Comparison of ENCODE assay signal across 14 cellular contexts in genomic region chr15:68272797-68273271, GRCh38. TPM values are rescaled to one million over a fixed set of nuclear protein-coding genes. Genes with fewer than 3 reads are reported as not detected.
DNase-seq lines count a peak whose midpoint lies in the region; ATAC-seq and TF ChIP-seq lines count a peak whose summit lies in the region.
"Had no signal": no experiment of that assay in that cellular context is flagged by ENCODE, and none has a peak within 500 bp of the region (broad histone marks: within the 10 kb centered on the region; RNA-seq: fewer than 3 reads in every experiment).

No MANE protein-coding gene starts in this region.

- peaks cover 62% of the 10 kb centered on the region for H3K4me1 Mint-ChIP-seq in MCF 10A (ENCODE audit: insufficient read depth, unreplicated experiment)

- H3K27me3 Mint-ChIP-seq in MCF 10A (ENCODE audit: insufficient read depth, unreplicated experiment), result no peaks in the 10 kb centered on the region

- no peak overlapping the region for H3K4me3 ChIP-seq in HFF-Myc (replicated peaks; ENCODE audit: low read depth, low read length)
- no peak overlapping the region for H3K4me3 ChIP-seq in suprapubic skin
- no peak overlapping the region for H3K4me3 ChIP-seq in Peyer's patch

- H3K4me1 ChIP-seq in suprapubic skin (peaks cover 68% of the 10 kb centered on the region), Peyer's patch (peaks cover 0 to 11% (median 0%) of the 10 kb centered on the region in 4 donors)

- TF ChIP-seq CTCF in HFF-Myc (IDR thresholded peaks at IDR 0.05; ENCODE audit: low read depth, low read length, missing control alignments) (no peak), MCF 10A (IDR thresholded peaks at IDR 0.05; ENCODE audit: unreplicated experiment) (no peak), suprapubic skin (IDR thresholded peaks at IDR 0.05) (no peak), Peyer's patch (IDR thresholded peaks at IDR 0.05) (no peak)

- ATAC-seq in HG02885 (IDR thresholded peaks at IDR 0.05; ENCODE audit: poor library complexity, unreplicated experiment), result no peak
- no peak for ATAC-seq in GM19467 (IDR thresholded peaks at IDR 0.05; ENCODE audit: unreplicated experiment)

- no peaks in the 10 kb centered on the region for H3K27me3 ChIP-seq in suprapubic skin
- H3K27me3 ChIP-seq in Peyer's patch, result no peaks in the 10 kb centered on the region

- no TSS peak for BruUV-seq in MCF 10A (replicated peaks; lab: Mats Ljungman, UMichigan)

- H3K27ac ChIP-seq in suprapubic skin (peak overlapping the region; percentile 98), Peyer's patch (peak overlapping the region in 2 of 4 donors; percentile 36 to 56)
- H3K27ac ChIP-seq: WERI-Rb-1 had no signal

- peaks cover 6% of the 10 kb centered on the region for H3K36me3 Mint-ChIP-seq in MCF 10A (ENCODE audit: insufficient read depth, unreplicated experiment)

- H3K36me3 ChIP-seq in suprapubic skin (no peaks in the 10 kb centered on the region), Peyer's patch (no peaks in the 10 kb centered on the region)

- DNase-seq in HFF-Myc (ENCODE audit: extremely low read depth, low read depth) (peak; percentile 63), MCF 10A (ENCODE audit: unreplicated experiment) (peak; percentile 80), hepatic stellate cell (ENCODE audit: low spot score) (peak; percentile 54), suprapubic skin (ENCODE audit: low spot score in 2 of 2) (no peak), Peyer's patch (no peak), NCI-H2029 (lab: John Stamatoyannopoulos, UW) (no peak)
- DNase-seq: activated effector memory CD4-positive, alpha-beta T cell treated with anti-CD3 and anti-CD28 coated beads, Interleukin-2, amount 50 U/mL, for 16 hours; DMS 273 treated with DMSO at 0.1 percent for 48 hours; effector memory CD4-positive, alpha-beta T cell; left cardiac atrium; NCI-H1436 treated with DMSO at 0.1 percent for 48 hours; WERI-Rb-1 had no signal

- no peaks in the 10 kb centered on the region for H3K9me3 Mint-ChIP-seq in MCF 10A (ENCODE audit: unreplicated experiment)

- POLR2A ChIA-PET in MCF 10A (lab: Yijun Ruan, JAX), result interaction anchor here (0.9 to 16.2 kb wide), 6 partner anchors 7 to 730 kb away, joined by 3 to 415 read pairs (median 157); partner anchors contain the start of genes FEM1B and MAP2K5

- H3K4me3 Mint-ChIP-seq in MCF 10A (ENCODE audit: unreplicated experiment), result no peak overlapping the region

- CTCF ChIA-PET in MCF 10A (lab: Yijun Ruan, JAX), result interaction anchor here (1.1 to 1.5 kb wide), 3 partner anchors 15 to 20 kb away, joined by 3 to 9 read pairs (median 5); no protein-coding TSS in a partner anchor

- WGBS in suprapubic skin, result 61% methylated on average over 1 of the region's 1 CpG

- TF ChIP-seq EP300 in suprapubic skin (IDR thresholded peaks at IDR 0.05), result no peak

- TF ChIP-seq POLR2A in suprapubic skin (IDR thresholded peaks at IDR 0.05), result no peak
- no peak for TF ChIP-seq POLR2A in Peyer's patch (IDR thresholded peaks at IDR 0.05)

- H3K9me3 ChIP-seq in suprapubic skin (no peaks in the 10 kb centered on the region), Peyer's patch (no peaks in the 10 kb centered on the region)

- intact Hi-C loops in MCF 10A (cut with micrococcal nuclease), result no loop called here

- peak overlapping the region; percentile 85 for H3K27ac Mint-ChIP-seq in MCF 10A (ENCODE audit: low read depth, unreplicated experiment)

RNA-seq across cellular contexts. Expression of gene FEM1B, which starts 4.7 kb away (rescaled TPM):
- total RNA-seq in MCF 10A (2022), result 50.7 and 70.2 TPM in 2 replicates
- 10 to 100 TPM; 56.3 to 89.6 (median 63.8) TPM for total RNA-seq in suprapubic skin
- 10 to 100 TPM; 28.1 to 48.2 (median 43.0) TPM for total RNA-seq in Peyer's patch

RNA-seq across cellular contexts. Expression of gene CLN6, which starts 43.3 kb away (rescaled TPM):
- total RNA-seq in MCF 10A (2022) (26.5 and 31.4 TPM in 2 replicates), suprapubic skin (10 to 100 TPM; 20.3 to 38.1 (median 27.9) TPM), Peyer's patch (10 to 100 TPM; 19.0 to 38.0 (median 23.0) TPM)

Comparison
In these comparisons a context has a peak if more than half of its experiments do, and no peak if none do; other contexts are left out.
1. DNase-seq: peak in HFF-Myc (single experiment), MCF 10A (single experiment) and hepatic stellate cell (single experiment); none in suprapubic skin (0 of 2), Peyer's patch (0 of 3) and NCI-H2029 (single experiment).